Comparison of ENCODE assay signal across 35 cellular contexts in genomic region chr2:33660416-33661118, GRCh38.
"Had no signal": no experiment of that assay in that cellular context is flagged by ENCODE, and none has a peak within 500 bp of the region (broad histone marks: within the 10 kb centered on the region; RNA-seq: fewer than 3 reads in every experiment).

No MANE protein-coding gene starts in this region.

- H3K36me3 ChIP-seq: ascending aorta, breast epithelium, MG63, SJSA1 had no signal

- H3K4me2 ChIP-seq: SK-N-SH had no signal

- DNase-seq: activated CD4-positive, alpha-beta memory T cell treated with anti-CD3 and anti-CD28 coated beads for 36 hours; activated CD4-positive, alpha-beta T cell treated with anti-CD3 and anti-CD28 coated beads for 36 hours; activated CD4-positive, alpha-beta T cell treated with anti-CD3 and anti-CD28 coated beads, Interleukin-2, amount 10 ng/mL, durations not matched to agents 7 days and 5 days; activated CD8-positive, alpha-beta memory T cell treated with anti-CD3 and anti-CD28 coated beads for 24 hours; activated CD8-positive, alpha-beta memory T cell treated with anti-CD3 and anti-CD28 coated beads, Interleukin-2, amount 10 ng/mL, durations not matched to agents 7 days and 5 days; activated CD8-positive, alpha-beta memory T cell treated with anti-CD3 and anti-CD28 coated beads, Interleukin-2, amount 50 U/mL, for 48 hours; activated gamma-delta T cell; activated naive CD4-positive, alpha-beta T cell treated with Interleukin-2 at 50 U/mL for 16 hours; activated naive CD8-positive, alpha-beta T cell treated with anti-CD3 and anti-CD28 coated beads, Interleukin-2, amount 10 ng/mL, durations not matched to agents 7 days and 5 days; activated T-cell treated with anti-CD3 and anti-CD28 coated beads, Interleukin-2, amount 50 U/mL, for 72 hours; amygdala; body of pancreas; caudate nucleus; cerebellar nuclear complex; MG63; NCI-H1048; NCI-H1105 treated with DMSO at 0.1 percent for 48 hours; NCI-H1436; NCI-H1694; NCI-H1930; NCI-H2081 treated with DMSO at 0.1 percent for 48 hours; NCI-H345; NCI-H524 treated with DMSO at 0.1 percent for 48 hours; SHP77 treated with DMSO at 0.1 percent for 48 hours; SK-N-SH had no signal

- H3K27me3 ChIP-seq: ascending aorta, body of pancreas, breast epithelium, MG63, SJSA1 had no signal

- ATAC-seq: activated CD4-positive, alpha-beta T cell treated with anti-CD3 and anti-CD28 coated beads for 36 hours; activated CD4-positive, CD25-positive, alpha-beta regulatory T cell treated with anti-CD3 and anti-CD28 coated beads, Interleukin-2, amount 50 U/mL, for 24 hours; activated CD8-positive, alpha-beta memory T cell treated with anti-CD3 and anti-CD28 coated beads, Interleukin-2, amount 10 ng/mL, durations not matched to agents 7 days and 5 days; activated T-cell treated with anti-CD3 and anti-CD28 coated beads, Interleukin-2, amount 50 U/mL, for 72 hours; body of pancreas; K562; WTC11 had no signal

- FAIRE-seq: K562 had no signal

- H3K4me1 Mint-ChIP-seq: activated CD4-positive, alpha-beta T cell treated with anti-CD3 and anti-CD28 coated beads for 36 hours; activated CD4-positive, alpha-beta T cell treated with anti-CD3 and anti-CD28 coated beads, Interleukin-2, amount 10 ng/mL, durations not matched to agents 7 days and 5 days; activated CD8-positive, alpha-beta memory T cell treated with anti-CD3 and anti-CD28 coated beads, Interleukin-2, amount 10 ng/mL, durations not matched to agents 7 days and 5 days; activated naive CD4-positive, alpha-beta T cell treated with anti-CD3 and anti-CD28 coated beads, Interleukin-2, amount 50 U/mL, for 24 hours; activated naive CD8-positive, alpha-beta T cell treated with anti-CD3 and anti-CD28 coated beads, Interleukin-2, amount 10 ng/mL, durations not matched to agents 7 days and 5 days had no signal

- H3K4me3 ChIP-seq: ascending aorta, body of pancreas, breast epithelium, K562, MG63, SJSA1 had no signal

- H3K9me2 ChIP-seq: SK-N-SH had no signal

- H3K27ac ChIP-seq: ascending aorta, body of pancreas, breast epithelium, SJSA1 had no signal

- H3K4me3 Mint-ChIP-seq: activated CD4-positive, alpha-beta memory T cell treated with anti-CD3 and anti-CD28 coated beads for 36 hours; activated CD4-positive, alpha-beta T cell treated with anti-CD3 and anti-CD28 coated beads for 36 hours; activated CD4-positive, alpha-beta T cell treated with anti-CD3 and anti-CD28 coated beads, Interleukin-2, amount 10 ng/mL, durations not matched to agents 7 days and 5 days; activated CD8-positive, alpha-beta memory T cell treated with anti-CD3 and anti-CD28 coated beads, Interleukin-2, amount 10 ng/mL, durations not matched to agents 7 days and 5 days; activated naive CD4-positive, alpha-beta T cell treated with anti-CD3 and anti-CD28 coated beads, Interleukin-2, amount 50 U/mL, for 24 hours; activated naive CD8-positive, alpha-beta T cell treated with anti-CD3 and anti-CD28 coated beads, Interleukin-2, amount 10 ng/mL, durations not matched to agents 7 days and 5 days; activated T-cell treated with anti-CD3 and anti-CD28 coated beads, Interleukin-2, amount 50 U/mL, for 72 hours; T-helper 1 cell treated with Interleukin-12 subunit alpha and Interleukin-12 subunit beta and Interleukin-4 antibody, amounts not matched to agents 30 μg/mL and 1 μg/mL, for 36 hours; T-helper 2 cell treated with Interferon-gamma antibody and Interleukin-4, amounts not matched to agents 5 μg/mL and 100 μg/mL, for 36 hours; WTC11 had no signal

- H3K36me3 Mint-ChIP-seq: activated CD4-positive, alpha-beta memory T cell treated with anti-CD3 and anti-CD28 coated beads for 36 hours; activated CD8-positive, alpha-beta memory T cell treated with anti-CD3 and anti-CD28 coated beads, Interleukin-2, amount 10 ng/mL, durations not matched to agents 7 days and 5 days; activated naive CD8-positive, alpha-beta T cell treated with anti-CD3 and anti-CD28 coated beads, Interleukin-2, amount 10 ng/mL, durations not matched to agents 7 days and 5 days had no signal

- H3K9me3 ChIP-seq: ascending aorta, body of pancreas, MG63, SJSA1 had no signal

- H3K9ac ChIP-seq: SK-N-SH had no signal

- H3K4me1 ChIP-seq: ascending aorta, body of pancreas, breast epithelium, SJSA1 had no signal

- H3K27ac Mint-ChIP-seq: activated CD4-positive, alpha-beta memory T cell treated with anti-CD3 and anti-CD28 coated beads for 36 hours; activated CD4-positive, alpha-beta T cell treated with anti-CD3 and anti-CD28 coated beads for 36 hours; activated CD4-positive, alpha-beta T cell treated with anti-CD3 and anti-CD28 coated beads, Interleukin-2, amount 10 ng/mL, durations not matched to agents 7 days and 5 days; activated CD8-positive, alpha-beta memory T cell treated with anti-CD3 and anti-CD28 coated beads, Interleukin-2, amount 10 ng/mL, durations not matched to agents 7 days and 5 days; activated naive CD4-positive, alpha-beta T cell treated with anti-CD3 and anti-CD28 coated beads, Interleukin-2, amount 50 U/mL, for 24 hours; activated naive CD8-positive, alpha-beta T cell treated with anti-CD3 and anti-CD28 coated beads, Interleukin-2, amount 10 ng/mL, durations not matched to agents 7 days and 5 days; activated T-cell treated with anti-CD3 and anti-CD28 coated beads, Interleukin-2, amount 50 U/mL, for 72 hours; activated T-helper 2 cell treated with anti-CD3 and anti-CD28 coated beads, Interferon-gamma antibody, Interleukin-2, Interleukin-4, amounts not matched to agents 10 μg/mL and 5 μg/mL and 100 μg/mL, durations not matched to agents 14 hours and 24 hours and 36 hours; T-helper 1 cell treated with Interleukin-12 subunit alpha and Interleukin-12 subunit beta and Interleukin-4 antibody, amounts not matched to agents 30 μg/mL and 1 μg/mL, for 36 hours; T-helper 2 cell treated with Interferon-gamma antibody and Interleukin-4, amounts not matched to agents 5 μg/mL and 100 μg/mL, for 36 hours; WTC11 had no signal

- H3K27me3 Mint-ChIP-seq: activated CD4-positive, alpha-beta T cell treated with anti-CD3 and anti-CD28 coated beads for 36 hours; activated CD4-positive, alpha-beta T cell treated with anti-CD3 and anti-CD28 coated beads, Interleukin-2, amount 10 ng/mL, durations not matched to agents 7 days and 5 days; activated CD8-positive, alpha-beta memory T cell treated with anti-CD3 and anti-CD28 coated beads, Interleukin-2, amount 10 ng/mL, durations not matched to agents 7 days and 5 days had no signal
